Comparison of ENCODE assay signal across 27 cellular contexts in the genomic region with DNA sequence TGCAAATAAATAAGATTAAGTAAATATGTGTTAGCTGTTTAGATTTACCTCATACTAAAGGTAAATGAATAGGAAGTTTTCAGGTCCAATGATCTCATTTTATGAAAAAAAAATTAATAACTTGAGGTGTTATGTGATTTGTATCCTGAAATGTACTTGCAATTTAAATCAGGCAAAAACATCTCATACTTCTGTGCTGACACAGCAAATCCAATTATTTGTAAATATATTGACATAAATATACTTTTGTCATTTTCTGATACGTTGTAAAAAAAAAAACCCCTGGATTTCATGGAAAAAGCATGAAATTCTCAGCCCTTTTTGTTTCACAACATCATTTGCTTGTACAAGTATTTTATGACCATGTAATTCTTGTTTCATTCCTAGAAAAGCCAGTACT.
"Had no signal": no experiment of that assay in that cellular context is flagged by ENCODE, and none has a peak within 500 bp of the region (broad histone marks: within the 10 kb centered on the region; RNA-seq: fewer than 3 reads in every experiment).

No MANE protein-coding gene starts in this region.

- H3K4me3 ChIP-seq: stomach, suprapubic skin, testis, thoracic aorta, thyroid gland, tibial artery, tibial nerve, transverse colon, upper lobe of left lung, upper lobe of right lung, uterus, vagina had no signal

- H3K9me3 ChIP-seq: suprapubic skin, testis, thoracic aorta, tibial artery, tibial nerve, upper lobe of left lung, uterus, vagina had no signal

- H3K36me3 ChIP-seq: stomach, suprapubic skin, thoracic aorta, thyroid gland, tibial artery, tibial nerve, transverse colon, upper lobe of left lung, upper lobe of right lung, uterus, vagina had no signal

- H3K4me1 ChIP-seq: stomach, suprapubic skin, testis, thyroid gland, tibial artery, tibial nerve, transverse colon, upper lobe of left lung, upper lobe of right lung, uterus, vagina had no signal

- FAIRE-seq: urothelium cell line had no signal

- DNase-seq: stimulated activated CD4-positive, alpha-beta T cell treated with anti-CD3 and anti-CD28 coated beads, Interleukin-2, amount 100 ng/mL, for 48 hours; stimulated activated CD4-positive, alpha-beta T cell treated with anti-CD3 and anti-CD28 coated beads, Interleukin-4, amount 100 ng/mL, for 1 hour; stimulated activated CD4-positive, alpha-beta T cell treated with anti-CD3 and anti-CD28 coated beads, Interleukin-4, amount 100 ng/mL, for 24 hours; stimulated activated CD4-positive, alpha-beta T cell treated with anti-CD3 and anti-CD28 coated beads, Interleukin-4, amount 100 ng/mL, for 4 hours; stimulated activated CD8-positive, alpha-beta memory T cell treated with anti-CD3 and anti-CD28 coated beads, Interleukin-4, amount 100 ng/mL, for 48 hours; stimulated activated naive B cell treated with anti-CD40 and anti-IgM and Interleukin-4, amounts not matched to agents 10 μg/mL and 1 μg/mL and 100 μg/mL, for 72 hours; stimulated activated naive CD4-positive, alpha-beta T cell; stimulated activated naive CD4-positive, alpha-beta T cell treated with Interleukin-2 at 50 U/mL for 16 hours; stimulated activated naive CD8-positive, alpha-beta T cell treated with anti-CD3 and anti-CD28 coated beads, Interleukin-15, amount 100 ng/mL, for 72 hours; stimulated activated naive CD8-positive, alpha-beta T cell treated with anti-CD3 and anti-CD28 coated beads, Interleukin-15, Interleukin-2, amounts not matched to agents 100 U/mL and 50 U/mL, for 24 hours; stomach; substantia nigra; testis; thyroid gland; tibial artery; transverse colon; trophoblast cell; upper lobe of left lung; upper lobe of right lung; uterus had no signal

- ATAC-seq: stimulated activated effector memory CD8-positive, alpha-beta T cell treated with anti-CD3 and anti-CD28 coated beads, Interleukin-12 subunit alpha, Interleukin-12 subunit beta, amount 100 ng/mL, for 72 hours; stimulated activated memory B cell treated with anti-CD40 and anti-IgM and Interleukin-4, amounts not matched to agents 10 μg/mL and 1 μg/mL and 100 μg/mL, for 72 hours; stimulated activated naive B cell treated with anti-CD40 and anti-IgM and Interleukin-4, amounts not matched to agents 10 μg/mL and 1 μg/mL and 100 μg/mL, for 72 hours; stimulated activated naive CD8-positive, alpha-beta T cell treated with anti-CD3 and anti-CD28 coated beads, Interleukin-15, amount 100 ng/mL, for 72 hours; stimulated activated naive CD8-positive, alpha-beta T cell treated with anti-CD3 and anti-CD28 coated beads, Interleukin-15, Interleukin-2, amounts not matched to agents 100 U/mL and 50 U/mL, for 24 hours; upper lobe of right lung had no signal

- H3K27ac ChIP-seq: stomach, suprapubic skin, testis, thoracic aorta, thyroid gland, tibial artery, tibial nerve, transverse colon, upper lobe of left lung, upper lobe of right lung, uterus, vagina had no signal

- H3K27me3 ChIP-seq: stomach, suprapubic skin, testis, thyroid gland, tibial artery, tibial nerve, transverse colon, upper lobe of left lung, upper lobe of right lung, uterus, vagina had no signal
